ENCODE assay signal across 16 cellular contexts in the genomic region with DNA sequence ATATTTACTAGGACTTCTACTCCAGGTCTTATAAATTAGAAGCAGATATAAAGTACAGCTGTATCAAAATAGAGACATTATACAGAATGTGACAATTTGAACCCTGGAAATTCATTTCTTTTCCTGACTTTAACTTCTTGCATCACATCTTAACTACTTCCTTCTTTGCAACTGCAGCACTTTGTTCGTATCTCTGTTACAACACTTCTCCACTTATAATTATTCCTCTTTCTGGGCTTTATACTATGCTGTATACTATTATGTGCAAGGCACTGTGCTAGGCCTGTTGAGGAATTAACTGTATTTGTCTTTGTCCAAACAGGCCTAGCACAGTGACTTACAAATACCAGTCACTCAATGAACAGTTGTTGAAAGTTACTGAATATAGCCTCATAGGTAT.
"Had no signal": no experiment of that assay in that cellular context is flagged by ENCODE, and none has a peak within 500 bp of the region (broad histone marks: within the 10 kb centered on the region; RNA-seq: fewer than 3 reads in every experiment).

No MANE protein-coding gene starts in this region.

- H3K9me3 ChIP-seq: prostate gland, right lobe of liver, spleen, upper lobe of left lung had no signal

- ATAC-seq: activated CD4-positive, CD25-positive, alpha-beta regulatory T cell treated with anti-CD3 and anti-CD28 coated beads, Interleukin-2, amount 50 U/mL, for 24 hours; foreskin keratinocyte; left cardiac atrium; right lobe of liver had no signal

- H3K4me3 ChIP-seq: cardiac muscle cell, lung, prostate gland, right lobe of liver, spleen, upper lobe of left lung had no signal

- H3K27ac ChIP-seq: cardiac muscle cell, foreskin keratinocyte, prostate gland, right lobe of liver had no signal

- H3K36me3 ChIP-seq: cardiac muscle cell, prostate gland, right lobe of liver, spleen, upper lobe of left lung had no signal

- H3K27me3 ChIP-seq: cardiac muscle cell, right lobe of liver, upper lobe of left lung had no signal

- DNase-seq: activated CD4-positive, alpha-beta T cell treated with anti-CD3 and anti-CD28 coated beads, Interleukin-2, amount 50 U/mL, for 48 hours; activated T-cell treated with anti-CD3 and anti-CD28 coated beads, Interleukin-2, amount 50 U/mL, for 48 hours; foreskin keratinocyte; left cardiac atrium; midbrain; nucleus accumbens; right lobe of liver; spleen; stimulated activated CD4-positive, alpha-beta T cell treated with anti-CD3 and anti-CD28 coated beads, Interleukin-1b, Interleukin-23, amount 100 ng/mL, for 48 hours; stimulated activated naive CD4-positive, alpha-beta T cell; substantia nigra; upper lobe of left lung had no signal

- H3K4me1 ChIP-seq: prostate gland, right lobe of liver had no signal
